ENCODE assay signal across 4 cellular contexts in genomic region chr1:153575497-153575896, GRCh38. TPM values are rescaled to one million over a fixed set of nuclear protein-coding genes. Genes with fewer than 3 reads are reported as not detected.
"Had no signal": no experiment of that assay in that cellular context is flagged by ENCODE, and none has a peak within 500 bp of the region (broad histone marks: within the 10 kb centered on the region; RNA-seq: fewer than 3 reads in every experiment).

No MANE protein-coding gene starts in this region.

RNA-seq across cellular contexts. Expression of gene S100A2, which starts 9.9 kb away (rescaled TPM):
- total RNA-seq: Peyer's patch had no signal

RNA-seq across cellular contexts. Expression of gene S100A3, which starts 26.4 kb away (rescaled TPM):
- total RNA-seq: Peyer's patch had no signal

RNA-seq across cellular contexts. Expression of gene S100A5, which starts 34.8 kb away (rescaled TPM):
- total RNA-seq: MCF 10A, Peyer's patch, Right ventricle myocardium superior, SJSA1 had no signal
